In genomic region chr1:156815851-156816536, GRCh38 we compare ENCODE assay signal across 10 cellular contexts. TPM values are rescaled to one million over a fixed set of nuclear protein-coding genes. Genes with fewer than 3 reads are reported as not detected.
DNase-seq lines count a peak whose midpoint lies in the region; ATAC-seq and TF ChIP-seq lines count a peak whose summit lies in the region.
"Had no signal": no experiment of that assay in that cellular context is flagged by ENCODE, and none has a peak within 500 bp of the region (broad histone marks: within the 10 kb centered on the region; RNA-seq: fewer than 3 reads in every experiment).

No MANE protein-coding gene starts in this region.

- H3K9me3 ChIP-seq in lower lobe of right lung (no peaks in the 10 kb centered on the region), thoracic aorta (no peaks in the 10 kb centered on the region)

- DNase-seq in activated CD4-positive, alpha-beta T cell treated with anti-CD3 and anti-CD28 coated beads, Interleukin-2, amount 10 ng/mL, durations not matched to agents 24 days and 14 days, result peak; percentile 75
- no peak for DNase-seq in activated CD4-positive, alpha-beta T cell treated with anti-CD3 and anti-CD28 coated beads for 48 hours
- no peak for DNase-seq in lower lobe of right lung
- DNase-seq in thoracic aorta (ENCODE audit: low spot score), result no peak
- no peak for DNase-seq in stimulated activated CD4-positive, alpha-beta T cell treated with anti-CD3 and anti-CD28 coated beads, Interleukin-4, amount 100 ng/mL, for 24 hours
- DNase-seq: ACHN had no signal

- H3K36me3 ChIP-seq in lower lobe of right lung (no peaks in the 10 kb centered on the region), thoracic aorta (no peaks in the 10 kb centered on the region)

- TF ChIP-seq CTCF in lower lobe of right lung (IDR thresholded peaks at IDR 0.05), result no peak
- no peak for TF ChIP-seq CTCF in thoracic aorta (IDR thresholded peaks at IDR 0.05)

- H3K27ac ChIP-seq in lower lobe of right lung, result peak overlapping the region; percentile 60
- H3K27ac ChIP-seq in thoracic aorta, result peak overlapping the region in 1 of 2 donors; percentile 6

- peak overlapping the region; percentile 100 for H3K27ac Mint-ChIP-seq in activated CD4-positive, alpha-beta T cell treated with anti-CD3 and anti-CD28 coated beads, Interleukin-2, amount 10 ng/mL, durations not matched to agents 24 days and 14 days
- H3K27ac Mint-ChIP-seq in activated T-helper 17 cell treated with anti-CD3 and anti-CD28 coated beads, Interleukin-2, amount 50 U/mL, for 72 hours, result peak overlapping the region; percentile 100

- H3K36me3 Mint-ChIP-seq in activated CD4-positive, alpha-beta T cell treated with anti-CD3 and anti-CD28 coated beads, Interleukin-2, amount 10 ng/mL, durations not matched to agents 24 days and 14 days (ENCODE audit: low read depth), result peaks cover 60% of the 10 kb centered on the region
- peaks cover 62% of the 10 kb centered on the region for H3K36me3 Mint-ChIP-seq in activated T-helper 17 cell treated with anti-CD3 and anti-CD28 coated beads, Interleukin-2, amount 50 U/mL, for 72 hours (ENCODE audit: low read depth)

- H3K4me1 ChIP-seq in lower lobe of right lung (peaks cover 28% of the 10 kb centered on the region), thoracic aorta (ENCODE audit: control insufficient read depth in 1 of 2, low read depth in 2 of 2) (peaks cover 8 to 15% of the 10 kb centered on the region in 2 donors)

- peak; percentile 18 for ATAC-seq in activated T-helper 17 cell treated with anti-CD3 and anti-CD28 coated beads, Interleukin-2, amount 50 U/mL, for 72 hours (replicated peaks)
- ATAC-seq in lower lobe of right lung (no peak), thoracic aorta (ENCODE audit: insufficient number of reproducible peaks, low FRiP score, low read depth) (no peak), GM19452 (IDR thresholded peaks at IDR 0.05; ENCODE audit: unreplicated experiment) (no peak), HG02763 (IDR thresholded peaks at IDR 0.05; ENCODE audit: unreplicated experiment) (no peak)

- H3K4me3 ChIP-seq in lower lobe of right lung (peak overlapping the region; percentile 56), thoracic aorta (peak overlapping the region; percentile 33)

- H3K9me3 Mint-ChIP-seq in activated CD4-positive, alpha-beta T cell treated with anti-CD3 and anti-CD28 coated beads, Interleukin-2, amount 10 ng/mL, durations not matched to agents 24 days and 14 days, result peaks cover 5% of the 10 kb centered on the region
- H3K9me3 Mint-ChIP-seq in activated T-helper 17 cell treated with anti-CD3 and anti-CD28 coated beads, Interleukin-2, amount 50 U/mL, for 72 hours, result no peaks in the 10 kb centered on the region

- intact Hi-C loops in activated CD4-positive, alpha-beta T cell treated with anti-CD3 and anti-CD28 coated beads, Interleukin-2, amount 10 ng/mL, durations not matched to agents 24 days and 14 days (cut with micrococcal nuclease), result loop anchor here (1.0 to 5.0 kb wide), 6 partner anchors 20 to 87 kb away; partner anchors contain the start of genes ISG20L2, METTL25B, MRPL24 and PRCC
- intact Hi-C loops in lower lobe of right lung (cut with DNase I), result no loop called here

- no peaks in the 10 kb centered on the region for H3K27me3 Mint-ChIP-seq in activated CD4-positive, alpha-beta T cell treated with anti-CD3 and anti-CD28 coated beads, Interleukin-2, amount 10 ng/mL, durations not matched to agents 24 days and 14 days
- H3K27me3 Mint-ChIP-seq in activated T-helper 17 cell treated with anti-CD3 and anti-CD28 coated beads, Interleukin-2, amount 50 U/mL, for 72 hours, result no peaks in the 10 kb centered on the region

- peak overlapping the region; percentile 96 for H3K4me3 Mint-ChIP-seq in activated CD4-positive, alpha-beta T cell treated with anti-CD3 and anti-CD28 coated beads, Interleukin-2, amount 10 ng/mL, durations not matched to agents 24 days and 14 days
- peak overlapping the region; percentile 87 for H3K4me3 Mint-ChIP-seq in activated T-helper 17 cell treated with anti-CD3 and anti-CD28 coated beads, Interleukin-2, amount 50 U/mL, for 72 hours

- H3K27me3 ChIP-seq in lower lobe of right lung (ENCODE audit: low read depth) (no peaks in the 10 kb centered on the region), thoracic aorta (replicated peaks; ENCODE audit: insufficient read depth) (no peaks in the 10 kb centered on the region)

- H3K4me1 Mint-ChIP-seq in activated CD4-positive, alpha-beta T cell treated with anti-CD3 and anti-CD28 coated beads, Interleukin-2, amount 10 ng/mL, durations not matched to agents 24 days and 14 days, result peaks cover 58% of the 10 kb centered on the region
- H3K4me1 Mint-ChIP-seq in activated T-helper 17 cell treated with anti-CD3 and anti-CD28 coated beads, Interleukin-2, amount 50 U/mL, for 72 hours, result peaks cover 41% of the 10 kb centered on the region

RNA-seq across cellular contexts. Expression of gene SH2D2A, which starts 0.7 kb away (rescaled TPM):
- total RNA-seq in activated CD4-positive, alpha-beta T cell treated with anti-CD3 and anti-CD28 coated beads, Interleukin-2, amount 10 ng/mL, durations not matched to agents 24 days and 14 days, result 277 and 282 TPM in 2 replicates
- 100 to 1,000 TPM; 173 to 257 TPM for total RNA-seq in activated T-helper 17 cell treated with anti-CD3 and anti-CD28 coated beads, Interleukin-2, amount 50 U/mL, for 72 hours
- total RNA-seq in lower lobe of right lung, result 3.5 TPM
- 1 to 10 TPM in 1 of 2 donors, under 1 TPM in 1; 0.81 to 1.1 TPM for total RNA-seq in thoracic aorta

RNA-seq across cellular contexts. Expression of gene INSRR, which starts 42.9 kb away (rescaled TPM):
- total RNA-seq in activated CD4-positive, alpha-beta T cell treated with anti-CD3 and anti-CD28 coated beads, Interleukin-2, amount 10 ng/mL, durations not matched to agents 24 days and 14 days, result 0.68 and 0.71 TPM in 2 replicates
- total RNA-seq in activated T-helper 17 cell treated with anti-CD3 and anti-CD28 coated beads, Interleukin-2, amount 50 U/mL, for 72 hours, result under 1 TPM; 0.04 to 0.66 TPM
- total RNA-seq in lower lobe of right lung (not detected), thoracic aorta (not detected)
- total RNA-seq: RPMI7951 had no signal

RNA-seq across cellular contexts. Expression of gene NTRK1, which starts 44.7 kb away (rescaled TPM):
- 54.3 and 61.2 TPM in 2 replicates for total RNA-seq in activated CD4-positive, alpha-beta T cell treated with anti-CD3 and anti-CD28 coated beads, Interleukin-2, amount 10 ng/mL, durations not matched to agents 24 days and 14 days
- 10 to 100 TPM in 1 of 2 donors, 1 to 10 TPM in 1; 2.5 to 13.3 TPM for total RNA-seq in activated T-helper 17 cell treated with anti-CD3 and anti-CD28 coated beads, Interleukin-2, amount 50 U/mL, for 72 hours
- total RNA-seq in lower lobe of right lung (1.9 TPM), thoracic aorta (under 1 TPM; 0.42 to 0.81 TPM)
- total RNA-seq: RPMI7951 had no signal

RNA-seq across cellular contexts. Expression of gene PRCC, which starts 48.7 kb away (rescaled TPM):
- 106 and 120 TPM in 2 replicates for total RNA-seq in activated CD4-positive, alpha-beta T cell treated with anti-CD3 and anti-CD28 coated beads, Interleukin-2, amount 10 ng/mL, durations not matched to agents 24 days and 14 days
- total RNA-seq in activated T-helper 17 cell treated with anti-CD3 and anti-CD28 coated beads, Interleukin-2, amount 50 U/mL, for 72 hours, result 10 to 100 TPM; 54.0 to 76.7 TPM
- total RNA-seq in lower lobe of right lung (51.9 TPM), thoracic aorta (10 to 100 TPM; 22.9 to 34.5 TPM)

Comparison
In these comparisons a context has a peak if more than half of its experiments do, and no peak if none do; other contexts are left out.
1. RNA of gene SH2D2A, which starts 0.7 kb away (total RNA-seq): 277 to 282 TPM in activated CD4-positive, alpha-beta T cell treated with anti-CD3 and anti-CD28 coated beads, Interleukin-2, amount 10 ng/mL, durations not matched to agents 24 days and 14 days and 173 to 257 TPM in activated T-helper 17 cell treated with anti-CD3 and anti-CD28 coated beads, Interleukin-2, amount 50 U/mL, for 72 hours; 3.5 TPM in lower lobe of right lung (single experiment) and 0.81 to 1.1 TPM in thoracic aorta; every median in the first group is over 10 times any median in the second.